Comparison of ENCODE assay signal across 9 cellular contexts in the genomic region with DNA sequence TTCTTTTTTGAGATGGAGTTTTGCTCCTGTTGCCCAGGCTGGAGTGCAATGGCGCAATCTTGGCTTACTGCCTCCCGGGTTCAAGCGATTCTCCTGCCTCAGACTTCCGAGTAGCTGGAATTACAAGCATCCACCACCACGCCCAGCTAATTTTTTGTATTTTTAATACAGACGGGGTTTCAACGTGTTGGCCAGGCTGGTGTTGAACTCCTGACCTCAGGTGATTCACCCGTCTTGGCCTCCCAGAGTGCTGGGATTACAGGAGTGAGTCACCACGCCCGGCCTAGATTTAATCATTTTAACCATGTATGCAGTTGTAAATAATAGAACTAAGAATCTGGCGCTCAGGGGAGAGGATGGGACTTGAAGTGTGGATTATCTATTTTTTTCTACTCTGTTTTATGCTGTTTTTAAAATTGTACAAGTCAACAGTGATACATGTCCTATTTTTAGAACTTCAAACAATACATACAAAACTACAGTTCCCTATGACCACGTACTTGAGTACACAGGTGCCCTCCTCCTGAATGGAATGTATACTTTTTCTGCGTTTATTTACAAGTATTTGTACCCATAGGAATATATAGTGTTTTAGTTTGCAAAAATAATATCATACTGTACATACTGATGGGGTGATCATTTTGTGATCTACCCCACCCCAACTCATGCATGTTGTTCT. TPM values are rescaled to one million over a fixed set of nuclear protein-coding genes. Genes with fewer than 3 reads are reported as not detected.
A peak's percentile ranks its signal among the peaks of the same experiment; 100 is the strongest.
DNase-seq lines count a peak whose midpoint lies in the region; ATAC-seq and TF ChIP-seq lines count a peak whose summit lies in the region.
"Had no signal": no experiment of that assay in that cellular context is flagged by ENCODE, and none has a peak within 500 bp of the region (broad histone marks: within the 10 kb centered on the region; RNA-seq: fewer than 3 reads in every experiment).

No MANE protein-coding gene starts in this region.

- H3K4me1 ChIP-seq in PC-3 (ENCODE audit: insufficient read depth, low read length), result peaks cover 44% of the 10 kb centered on the region
- peaks cover 0 to 5% of the 10 kb centered on the region in 2 experiments for H3K4me1 ChIP-seq in trophoblast cell (ENCODE audit: control insufficient read depth in 1 of 2, insufficient read depth in 2 of 2, low read length in 2 of 2)

- H3K4ac ChIP-seq in trophoblast cell (ENCODE audit: low read depth, low read length), result no peak overlapping the region

- H3K4me3 ChIP-seq in PC-3 (ENCODE audit: low read length) (peak overlapping the region; percentile 37; the same call in 1 of the 2 replicates), choroid plexus epithelial cell (ENCODE audit: low read depth, low read length) (no peak overlapping the region), trophoblast cell (ENCODE audit: low read depth, low read length) (no peak overlapping the region)

- H3K9me3 ChIP-seq in PC-3 (ENCODE audit: low read length), result no peaks in the 10 kb centered on the region
- no peaks in the 10 kb centered on the region for H3K9me3 ChIP-seq in trophoblast cell (ENCODE audit: insufficient read depth, low read depth, low read length)

- no peaks in the 10 kb centered on the region for H3K27me3 ChIP-seq in PC-3 (ENCODE audit: low read length)
- no peaks in the 10 kb centered on the region for H3K27me3 ChIP-seq in trophoblast cell (ENCODE audit: insufficient read depth, low read length)

- H4K12ac ChIP-seq in trophoblast cell (ENCODE audit: low read depth, low read length), result no peak overlapping the region

- no peak overlapping the region for H3K23ac ChIP-seq in trophoblast cell (ENCODE audit: low read length)

- no TSS peak for BruUV-seq in PC-3 (replicated peaks; lab: Mats Ljungman, UMichigan)

- no peak overlapping the region for H2BK5ac ChIP-seq in trophoblast cell (ENCODE audit: low read depth, low read length, poor library complexity)

- CTCF ChIA-PET in PC-3 (lab: Charles Lee), result interaction anchor here (0.6 to 0.7 kb wide), 3 partner anchors 55 to 231 kb away, joined by 3 read pairs; no protein-coding TSS in a partner anchor

- peaks cover 11% of the 10 kb centered on the region for H3F3A ChIP-seq in PC-3 (ENCODE audit: low read length, unreplicated experiment)

- no peak overlapping the region for H2BK120ac ChIP-seq in trophoblast cell (ENCODE audit: insufficient read depth, low read length, poor library complexity)

- H3K14ac ChIP-seq in trophoblast cell (ENCODE audit: low read length), result no peak overlapping the region

- H3K9ac ChIP-seq in PC-3 (ENCODE audit: low read length) (peak overlapping the region; percentile 21), trophoblast cell (ENCODE audit: low read length) (no peak overlapping the region)

- H3K9me2 ChIP-seq in PC-3 (replicated peaks; ENCODE audit: low read length), result no peaks in the 10 kb centered on the region

- peaks cover 13% of the 10 kb centered on the region; the same call in 1 of the 2 replicates for H4K20me1 ChIP-seq in PC-3 (ENCODE audit: low read length)

- H3K36me3 ChIP-seq in PC-3 (ENCODE audit: low read depth, low read length) (peaks cover 30% of the 10 kb centered on the region), trophoblast cell (ENCODE audit: control insufficient read depth in 1 of 2, insufficient read depth in 2 of 2, low read length in 2 of 2) (peaks cover 17 to 19% of the 10 kb centered on the region in 2 experiments)

- intact Hi-C loops in PC-3 (cut with micrococcal nuclease), result loop anchor here (2.0 kb wide), 1 partner anchor 76 kb away; no protein-coding TSS in a partner anchor

- no peak overlapping the region for H3K18ac ChIP-seq in trophoblast cell (ENCODE audit: low read length)

- no peak overlapping the region for H4K8ac ChIP-seq in trophoblast cell (ENCODE audit: low read depth, low read length)

- H2AK5ac ChIP-seq in trophoblast cell (ENCODE audit: low read length), result no peak overlapping the region

- H3K79me2 ChIP-seq in PC-3 (ENCODE audit: low read length) (peaks cover 86% of the 10 kb centered on the region), trophoblast cell (ENCODE audit: control insufficient read depth, insufficient read depth, low read length, poor library complexity) (no peaks in the 10 kb centered on the region)

- no peaks in the 10 kb centered on the region for H3K79me1 ChIP-seq in trophoblast cell (ENCODE audit: low read length)

- H3K4me2 ChIP-seq in PC-3 (ENCODE audit: low read length) (peak overlapping the region; percentile 78), trophoblast cell (ENCODE audit: low read length) (no peak overlapping the region)

- no CpG with 5 or more reads among the region's 13 CpGs for WGBS in trophoblast cell (ENCODE audit: extremely low coverage, insufficient coverage, insufficient read length)

- H3K27ac ChIP-seq in PC-3 (ENCODE audit: low read length), result peak overlapping the region; percentile 81
- H3K27ac ChIP-seq in trophoblast cell (ENCODE audit: low read depth, low read length), result no peak overlapping the region
- H3K27ac ChIP-seq: HL-60 had no signal

- TF ChIP-seq CTCF in PC-3 (conservative IDR thresholded peaks at IDR 0.05; ENCODE audit: low read depth, low read length) (no peak), choroid plexus epithelial cell (conservative IDR thresholded peaks at IDR 0.05; ENCODE audit: low read depth, low read length) (no peak)

- POLR2A ChIA-PET in PC-3 (lab: Charles Lee; ENCODE audit: unreplicated experiment), result interaction anchor here (0.6 to 0.7 kb wide), 2 partner anchors 10 to 19 kb away, joined by 3 to 4 read pairs; no protein-coding TSS in a partner anchor

- H4K91ac ChIP-seq in trophoblast cell (ENCODE audit: low read depth, low read length), result no peak overlapping the region

- ATAC-seq in PC-3 (peak; percentile 95), HG03045 (IDR thresholded peaks at IDR 0.05; ENCODE audit: unreplicated experiment) (no peak), HG03196 (IDR thresholded peaks at IDR 0.05; ENCODE audit: unreplicated experiment) (no peak), GM21528 (IDR thresholded peaks at IDR 0.05; ENCODE audit: low FRiP score, unreplicated experiment) (no peak)

- no peak overlapping the region for H2BK12ac ChIP-seq in trophoblast cell (ENCODE audit: low read length)

- H2AFZ ChIP-seq in PC-3 (ENCODE audit: low read length), result no peak overlapping the region
- H2AFZ ChIP-seq in trophoblast cell (ENCODE audit: insufficient read depth, low read length, poor library complexity), result no peak overlapping the region

- DNase-seq in EH (ENCODE audit: low read depth) (peak; percentile 96), PC-3 (peak; percentile 97), choroid plexus epithelial cell (ENCODE audit: low read depth) (peak; percentile 76), trophoblast cell (peak; percentile 91 to 93), SKM-1 (lab: John Stamatoyannopoulos, UW; ENCODE audit: unreplicated experiment) (no peak)

RNA-seq across cellular contexts. Expression of a gene that starts 27.8 kb away (rescaled TPM):
- total RNA-seq in PC-3 (2014; rRNA removed), result 49.4 and 54.8 TPM in 2 replicates
- polyA plus RNA-seq in trophoblast cell (2013), result 49.2 and 50.3 TPM in 2 replicates
